In genomic region chr21:26581818-26582217, GRCh38 we compare ENCODE assay signal across 33 cellular contexts.
"Had no signal": no experiment of that assay in that cellular context is flagged by ENCODE, and none has a peak within 500 bp of the region (broad histone marks: within the 10 kb centered on the region; RNA-seq: fewer than 3 reads in every experiment).

No MANE protein-coding gene starts in this region.

- H3K4me1 ChIP-seq: adrenal gland, ascending aorta, body of pancreas, breast epithelium had no signal

- FAIRE-seq: astrocyte, bronchial epithelial cell had no signal

- H3K36me3 ChIP-seq: adrenal gland, ascending aorta, brain microvascular endothelial cell, breast epithelium, cardiac muscle cell had no signal

- H3K4me3 ChIP-seq: adrenal gland, ascending aorta, body of pancreas, breast epithelium, cardiac muscle cell had no signal

- DNase-seq: activated effector memory CD4-positive, alpha-beta T cell treated with anti-CD3 and anti-CD28 coated beads, Interleukin-2, amount 50 U/mL, for 16 hours; activated effector memory CD4-positive, alpha-beta T cell treated with Interleukin-2 at 50 U/mL for 16 hours; activated gamma-delta T cell; activated gamma-delta T cell treated with Interleukin-2 at 50 U/mL for 16 hours; activated naive CD4-positive, alpha-beta T cell; activated naive CD4-positive, alpha-beta T cell treated with anti-CD3 and anti-CD28 coated beads for 36 hours; activated naive CD4-positive, alpha-beta T cell treated with anti-CD3 and anti-CD28 coated beads, Interleukin-2, amount 10 ng/mL, durations not matched to agents 7 days and 5 days; activated naive CD4-positive, alpha-beta T cell treated with anti-CD3 and anti-CD28 coated beads, Interleukin-2, amount 50 U/mL, for 16 hours; activated naive CD4-positive, alpha-beta T cell treated with Interleukin-2 at 50 U/mL for 16 hours; activated naive CD8-positive, alpha-beta T cell treated with anti-CD3 and anti-CD28 coated beads for 36 hours; activated naive CD8-positive, alpha-beta T cell treated with anti-CD3 and anti-CD28 coated beads, Interleukin-2, amount 10 ng/mL, durations not matched to agents 7 days and 5 days; activated naive CD8-positive, alpha-beta T cell treated with anti-CD3 and anti-CD28 coated beads, Interleukin-2, amount 50 U/mL, for 24 hours; activated T-cell treated with anti-CD3 and anti-CD28 coated beads, Interleukin-2, amount 50 U/mL, for 24 hours; activated T-cell treated with anti-CD3 and anti-CD28 coated beads, Interleukin-2, amount 50 U/mL, for 4 hours; activated T-cell treated with anti-CD3 and anti-CD28 coated beads, Interleukin-2, amount 50 U/mL, for 48 hours; activated T-cell treated with anti-CD3 and anti-CD28 coated beads, Interleukin-2, amount 50 U/mL, for 72 hours; adrenal gland; amniotic stem cell; amygdala; anterior cingulate cortex; aorta; body of pancreas; brain microvascular endothelial cell; caudate nucleus; central memory CD4-positive, alpha-beta T cell; cerebellar nuclear complex had no signal

- H3K27ac ChIP-seq: adrenal gland, ascending aorta, body of pancreas, brain microvascular endothelial cell, breast epithelium, cardiac muscle cell had no signal

- ATAC-seq: activated naive CD4-positive, alpha-beta T cell treated with anti-CD3 and anti-CD28 coated beads, Interleukin-2, amount 50 U/mL, for 72 hours; activated naive CD8-positive, alpha-beta T cell treated with anti-CD3 and anti-CD28 coated beads, Interleukin-2, amount 50 U/mL, for 24 hours; activated T-cell treated with anti-CD3 and anti-CD28 coated beads, Interleukin-2, amount 50 U/mL, for 4 hours; activated T-cell treated with anti-CD3 and anti-CD28 coated beads, Interleukin-2, amount 50 U/mL, for 72 hours; activated T-helper 17 cell treated with anti-CD3 and anti-CD28 coated beads, Interleukin-2, amount 50 U/mL, for 72 hours; body of pancreas had no signal

- H3K9me3 ChIP-seq: adrenal gland, body of pancreas had no signal
